ENCODE assay signal across 1 cellular context in the genomic region with DNA sequence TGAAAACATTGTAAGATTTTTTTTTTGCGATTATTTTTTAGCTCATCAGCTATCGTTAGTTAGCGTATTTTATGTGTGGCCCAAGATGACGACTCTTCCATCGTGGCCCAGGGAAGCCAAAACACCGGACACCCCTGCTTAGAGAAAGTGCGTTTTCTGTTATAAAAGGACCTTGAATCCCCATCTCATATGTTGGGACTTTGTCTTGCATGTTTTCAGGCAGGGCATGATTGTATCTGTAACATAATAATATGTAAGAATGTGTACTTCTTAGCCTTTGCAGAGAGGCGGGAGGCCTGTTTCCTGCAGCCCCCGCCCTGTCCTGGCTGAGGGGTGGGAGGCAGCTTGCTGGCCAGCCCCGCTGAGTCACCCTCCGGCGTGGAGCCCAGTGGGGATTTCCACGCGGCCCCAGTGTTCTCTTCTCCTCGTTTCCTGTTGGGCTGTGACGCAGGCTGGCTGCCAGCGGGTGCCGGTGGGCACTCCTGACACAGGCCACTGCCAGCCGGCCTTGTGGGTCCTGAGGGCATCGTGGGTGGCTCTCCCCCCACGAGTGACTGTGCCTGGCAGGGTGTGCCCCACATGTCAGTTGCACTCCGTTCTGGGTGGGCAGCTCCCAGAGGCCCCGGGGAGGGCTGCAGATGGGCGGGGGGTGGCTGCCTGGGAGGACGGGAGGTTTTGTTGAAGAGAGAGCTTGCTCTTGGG.
TF ChIP-seq lines count a peak whose summit lies in the region.

No MANE protein-coding gene starts in this region.

TF ChIP-seq in K562, 482 proteins besides CTCF, POLR2A, EP300 and RAD21 (continued from another document and continues in another):
- no peak for TF ChIP-seq AFF1 (IDR thresholded peaks at IDR 0.05; ENCODE audit: low read depth in 1 of 2, partially characterized antibody in 2 of 2)
- no peak for TF ChIP-seq HNRNPK (IDR thresholded peaks at IDR 0.05; ENCODE audit: low read depth, low read length, poor library complexity, severe bottlenecking)
- no peak for TF ChIP-seq PHB2 (IDR thresholded peaks at IDR 0.05; ENCODE audit: low read depth)
- no peak for TF ChIP-seq TSHZ1 (CRISPR knock-in tag; IDR thresholded peaks at IDR 0.05)
- TF ChIP-seq ZNF263 (CRISPR knock-in tag; IDR thresholded peaks at IDR 0.05; ENCODE audit: borderline replicate concordance), result no peak
- no peak for TF ChIP-seq PRPF4 (IDR thresholded peaks at IDR 0.05; ENCODE audit: insufficient read depth, low read depth, low read length, poor library complexity, severe bottlenecking)
- TF ChIP-seq MEF2A (IDR thresholded peaks at IDR 0.05; ENCODE audit: control insufficient read depth, low read depth, low read length), result no peak
- TF ChIP-seq ZNF217 (CRISPR knock-in tag; IDR thresholded peaks at IDR 0.05), result no peak
- TF ChIP-seq BRD9 (IDR thresholded peaks at IDR 0.05; ENCODE audit: low read depth, partially characterized antibody), result no peak
- TF ChIP-seq, protein P1, sequence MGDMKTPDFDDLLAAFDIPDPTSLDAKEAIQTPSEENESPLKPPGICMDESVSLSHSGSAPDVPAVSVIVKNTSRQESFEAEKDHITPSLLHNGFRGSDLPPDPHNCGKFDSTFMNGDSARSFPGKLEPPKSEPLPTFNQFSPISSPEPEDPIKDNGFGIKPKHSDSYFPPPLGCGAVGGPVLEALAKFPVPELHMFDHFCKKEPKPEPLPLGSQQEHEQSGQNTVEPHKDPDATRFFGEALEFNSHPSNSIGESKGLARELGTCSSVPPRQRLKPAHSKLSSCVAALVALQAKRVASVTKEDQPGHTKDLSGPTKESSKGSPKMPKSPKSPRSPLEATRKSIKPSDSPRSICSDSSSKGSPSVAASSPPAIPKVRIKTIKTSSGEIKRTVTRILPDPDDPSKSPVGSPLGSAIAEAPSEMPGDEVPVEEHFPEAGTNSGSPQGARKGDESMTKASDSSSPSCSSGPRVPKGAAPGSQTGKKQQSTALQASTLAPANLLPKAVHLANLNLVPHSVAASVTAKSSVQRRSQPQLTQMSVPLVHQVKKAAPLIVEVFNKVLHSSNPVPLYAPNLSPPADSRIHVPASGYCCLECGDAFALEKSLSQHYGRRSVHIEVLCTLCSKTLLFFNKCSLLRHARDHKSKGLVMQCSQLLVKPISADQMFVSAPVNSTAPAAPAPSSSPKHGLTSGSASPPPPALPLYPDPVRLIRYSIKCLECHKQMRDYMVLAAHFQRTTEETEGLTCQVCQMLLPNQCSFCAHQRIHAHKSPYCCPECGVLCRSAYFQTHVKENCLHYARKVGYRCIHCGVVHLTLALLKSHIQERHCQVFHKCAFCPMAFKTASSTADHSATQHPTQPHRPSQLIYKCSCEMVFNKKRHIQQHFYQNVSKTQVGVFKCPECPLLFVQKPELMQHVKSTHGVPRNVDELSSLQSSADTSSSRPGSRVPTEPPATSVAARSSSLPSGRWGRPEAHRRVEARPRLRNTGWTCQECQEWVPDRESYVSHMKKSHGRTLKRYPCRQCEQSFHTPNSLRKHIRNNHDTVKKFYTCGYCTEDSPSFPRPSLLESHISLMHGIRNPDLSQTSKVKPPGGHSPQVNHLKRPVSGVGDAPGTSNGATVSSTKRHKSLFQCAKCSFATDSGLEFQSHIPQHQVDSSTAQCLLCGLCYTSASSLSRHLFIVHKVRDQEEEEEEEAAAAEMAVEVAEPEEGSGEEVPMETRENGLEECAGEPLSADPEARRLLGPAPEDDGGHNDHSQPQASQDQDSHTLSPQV (IDR thresholded peaks at IDR 0.05), result peak; percentile 87
- peak; percentile 81; the same call in 1 of the 2 replicates for TF ChIP-seq ZBTB7A (IDR thresholded peaks at IDR 0.05; ENCODE audit: borderline replicate concordance, control insufficient read depth, low read depth, low read length)
- TF ChIP-seq RBM17 (IDR thresholded peaks at IDR 0.05; ENCODE audit: borderline replicate concordance, low read depth, low read length), result no peak
- no peak for TF ChIP-seq ZNF280A (IDR thresholded peaks at IDR 0.05; ENCODE audit: low read depth, partially characterized antibody)
- TF ChIP-seq, protein P2, sequence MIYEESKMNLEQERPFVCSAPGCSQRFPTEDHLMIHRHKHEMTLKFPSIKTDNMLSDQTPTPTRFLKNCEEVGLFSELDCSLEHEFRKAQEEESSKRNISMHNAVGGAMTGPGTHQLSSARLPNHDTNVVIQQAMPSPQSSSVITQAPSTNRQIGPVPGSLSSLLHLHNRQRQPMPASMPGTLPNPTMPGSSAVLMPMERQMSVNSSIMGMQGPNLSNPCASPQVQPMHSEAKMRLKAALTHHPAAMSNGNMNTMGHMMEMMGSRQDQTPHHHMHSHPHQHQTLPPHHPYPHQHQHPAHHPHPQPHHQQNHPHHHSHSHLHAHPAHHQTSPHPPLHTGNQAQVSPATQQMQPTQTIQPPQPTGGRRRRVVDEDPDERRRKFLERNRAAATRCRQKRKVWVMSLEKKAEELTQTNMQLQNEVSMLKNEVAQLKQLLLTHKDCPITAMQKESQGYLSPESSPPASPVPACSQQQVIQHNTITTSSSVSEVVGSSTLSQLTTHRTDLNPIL (CRISPR knock-in tag; IDR thresholded peaks at IDR 0.05), result no peak
- TF ChIP-seq TEAD2 (tag; IDR thresholded peaks at IDR 0.05), result no peak
- TF ChIP-seq DACH1 (IDR thresholded peaks at IDR 0.05; ENCODE audit: partially characterized antibody), result no peak
- 0 out of 4 replicates have a peak, but pooled peaks of 1 of the 2 experiments have one; percentile 39 for TF ChIP-seq MAZ (CRISPR knock-in tag; conservative IDR thresholded peaks at IDR 0.05 in 1 of 2, IDR thresholded peaks at IDR 0.05 in 1 of 2)
- no peak for TF ChIP-seq MAFG (tag; conservative IDR thresholded peaks at IDR 0.05)
- no peak for TF ChIP-seq NR1H2 (CRISPR knock-in tag; IDR thresholded peaks at IDR 0.05)
- no peak for TF ChIP-seq FOXK2 (conservative IDR thresholded peaks at IDR 0.05 in 1 of 2, IDR thresholded peaks at IDR 0.05 in 1 of 2; ENCODE audit: low read depth in 2 of 2)
- TF ChIP-seq, protein P3, sequence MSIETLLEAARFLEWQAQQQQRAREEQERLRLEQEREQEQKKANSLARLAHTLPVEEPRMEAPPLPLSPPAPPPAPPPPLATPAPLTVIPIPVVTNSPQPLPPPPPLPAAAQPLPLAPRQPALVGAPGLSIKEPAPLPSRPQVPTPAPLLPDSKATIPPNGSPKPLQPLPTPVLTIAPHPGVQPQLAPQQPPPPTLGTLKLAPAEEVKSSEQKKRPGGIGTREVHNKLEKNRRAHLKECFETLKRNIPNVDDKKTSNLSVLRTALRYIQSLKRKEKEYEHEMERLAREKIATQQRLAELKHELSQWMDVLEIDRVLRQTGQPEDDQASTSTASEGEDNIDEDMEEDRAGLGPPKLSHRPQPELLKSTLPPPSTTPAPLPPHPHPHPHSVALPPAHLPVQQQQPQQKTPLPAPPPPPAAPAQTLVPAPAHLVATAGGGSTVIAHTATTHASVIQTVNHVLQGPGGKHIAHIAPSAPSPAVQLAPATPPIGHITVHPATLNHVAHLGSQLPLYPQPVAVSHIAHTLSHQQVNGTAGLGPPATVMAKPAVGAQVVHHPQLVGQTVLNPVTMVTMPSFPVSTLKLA (conservative IDR thresholded peaks at IDR 0.05), result peak in 1 of 2 experiments; percentile 28; a peak in 1 of 4 replicates
- TF ChIP-seq, protein P4, sequence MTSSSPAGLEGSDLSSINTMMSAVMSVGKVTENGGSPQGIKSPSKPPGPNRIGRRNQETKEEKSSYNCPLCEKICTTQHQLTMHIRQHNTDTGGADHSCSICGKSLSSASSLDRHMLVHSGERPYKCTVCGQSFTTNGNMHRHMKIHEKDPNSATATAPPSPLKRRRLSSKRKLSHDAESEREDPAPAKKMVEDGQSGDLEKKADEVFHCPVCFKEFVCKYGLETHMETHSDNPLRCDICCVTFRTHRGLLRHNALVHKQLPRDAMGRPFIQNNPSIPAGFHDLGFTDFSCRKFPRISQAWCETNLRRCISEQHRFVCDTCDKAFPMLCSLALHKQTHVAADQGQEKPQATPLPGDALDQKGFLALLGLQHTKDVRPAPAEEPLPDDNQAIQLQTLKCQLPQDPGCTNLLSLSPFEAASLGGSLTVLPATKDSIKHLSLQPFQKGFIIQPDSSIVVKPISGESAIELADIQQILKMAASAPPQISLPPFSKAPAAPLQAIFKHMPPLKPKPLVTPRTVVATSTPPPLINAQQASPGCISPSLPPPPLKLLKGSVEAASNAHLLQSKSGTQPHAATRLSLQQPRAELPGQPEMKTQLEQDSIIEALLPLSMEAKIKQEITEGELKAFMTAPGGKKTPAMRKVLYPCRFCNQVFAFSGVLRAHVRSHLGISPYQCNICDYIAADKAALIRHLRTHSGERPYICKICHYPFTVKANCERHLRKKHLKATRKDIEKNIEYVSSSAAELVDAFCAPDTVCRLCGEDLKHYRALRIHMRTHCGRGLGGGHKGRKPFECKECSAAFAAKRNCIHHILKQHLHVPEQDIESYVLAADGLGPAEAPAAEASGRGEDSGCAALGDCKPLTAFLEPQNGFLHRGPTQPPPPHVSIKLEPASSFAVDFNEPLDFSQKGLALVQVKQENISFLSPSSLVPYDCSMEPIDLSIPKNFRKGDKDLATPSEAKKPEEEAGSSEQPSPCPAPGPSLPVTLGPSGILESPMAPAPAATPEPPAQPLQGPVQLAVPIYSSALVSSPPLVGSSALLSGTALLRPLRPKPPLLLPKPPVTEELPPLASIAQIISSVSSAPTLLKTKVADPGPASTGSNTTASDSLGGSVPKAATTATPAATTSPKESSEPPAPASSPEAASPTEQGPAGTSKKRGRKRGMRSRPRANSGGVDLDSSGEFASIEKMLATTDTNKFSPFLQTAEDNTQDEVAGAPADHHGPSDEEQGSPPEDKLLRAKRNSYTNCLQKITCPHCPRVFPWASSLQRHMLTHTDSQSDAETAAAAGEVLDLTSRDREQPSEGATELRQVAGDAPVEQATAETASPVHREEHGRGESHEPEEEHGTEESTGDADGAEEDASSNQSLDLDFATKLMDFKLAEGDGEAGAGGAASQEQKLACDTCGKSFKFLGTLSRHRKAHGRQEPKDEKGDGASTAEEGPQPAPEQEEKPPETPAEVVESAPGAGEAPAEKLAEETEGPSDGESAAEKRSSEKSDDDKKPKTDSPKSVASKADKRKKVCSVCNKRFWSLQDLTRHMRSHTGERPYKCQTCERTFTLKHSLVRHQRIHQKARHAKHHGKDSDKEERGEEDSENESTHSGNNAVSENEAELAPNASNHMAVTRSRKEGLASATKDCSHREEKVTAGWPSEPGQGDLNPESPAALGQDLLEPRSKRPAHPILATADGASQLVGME (CRISPR knock-in tag; IDR thresholded peaks at IDR 0.05), result no peak
- TF ChIP-seq NUFIP1 (IDR thresholded peaks at IDR 0.05; ENCODE audit: partially characterized antibody), result no peak
- TF ChIP-seq, protein P5, sequence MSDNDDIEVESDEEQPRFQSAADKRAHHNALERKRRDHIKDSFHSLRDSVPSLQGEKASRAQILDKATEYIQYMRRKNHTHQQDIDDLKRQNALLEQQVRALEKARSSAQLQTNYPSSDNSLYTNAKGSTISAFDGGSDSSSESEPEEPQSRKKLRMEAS (CRISPR knock-in tag; IDR thresholded peaks at IDR 0.05), result 0 out of 2 replicates have a peak, but pooled peaks have one; percentile 25
